29 cellular contexts compared by ENCODE assay signal in the genomic region with DNA sequence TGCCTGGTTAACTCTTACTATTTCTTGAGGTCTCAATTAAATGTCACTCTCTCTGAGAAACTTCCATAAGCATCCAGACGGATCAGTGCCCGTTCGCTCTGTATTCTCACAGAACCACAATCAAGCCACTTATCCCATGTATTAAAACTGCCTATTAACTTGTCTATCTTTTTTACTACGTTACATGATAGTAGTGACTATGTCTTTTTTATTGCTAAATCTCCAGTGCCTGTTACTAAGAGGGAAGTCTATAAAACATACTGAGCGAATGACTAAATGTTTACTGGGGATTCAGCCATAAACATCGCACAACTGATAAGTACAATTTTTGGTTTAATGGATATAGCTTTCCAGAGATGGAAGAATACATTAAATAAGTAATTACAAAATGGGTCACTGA.
"Had no signal": no experiment of that assay in that cellular context is flagged by ENCODE, and none has a peak within 500 bp of the region (broad histone marks: within the 10 kb centered on the region; RNA-seq: fewer than 3 reads in every experiment).

No MANE protein-coding gene starts in this region.

- H3K36me3 ChIP-seq: adrenal gland, brain microvascular endothelial cell, breast epithelium had no signal

- H3K9me3 ChIP-seq: adrenal gland, body of pancreas, breast epithelium had no signal

- DNase-seq: activated B cell treated with CpG ODN at 0.5 μM for 24 hours; activated CD4-positive, alpha-beta memory T cell treated with anti-CD3 and anti-CD28 coated beads for 36 hours; activated CD4-positive, alpha-beta T cell treated with anti-CD3 and anti-CD28 coated beads for 4 hours; activated CD4-positive, alpha-beta T cell treated with anti-CD3 and anti-CD28 coated beads, Interleukin-2, amount 10 ng/mL, durations not matched to agents 24 days and 14 days; activated CD4-positive, alpha-beta T cell treated with anti-CD3 and anti-CD28 coated beads, Interleukin-2, amount 50 U/mL, for 1 hour; activated CD4-positive, alpha-beta T cell treated with anti-CD3 and anti-CD28 coated beads, Interleukin-2, amount 50 U/mL, for 4 hours; activated CD4-positive, CD25-positive, alpha-beta regulatory T cell treated with anti-CD3 and anti-CD28 coated beads, Interleukin-2, amount 50 U/mL, for 72 hours; activated CD8-positive, alpha-beta memory T cell treated with anti-CD3 and anti-CD28 coated beads, Interleukin-2, amount 50 U/mL, for 4 hours; activated CD8-positive, alpha-beta T cell treated with anti-CD3 and anti-CD28 coated beads for 36 hours; activated effector memory CD4-positive, alpha-beta T cell treated with anti-CD3 and anti-CD28 coated beads, Interleukin-2, amount 50 U/mL, for 16 hours; activated gamma-delta T cell treated with Interleukin-2 at 50 U/mL for 16 hours; activated naive CD4-positive, alpha-beta T cell; activated naive CD4-positive, alpha-beta T cell treated with anti-CD3 and anti-CD28 coated beads for 36 hours; activated naive CD4-positive, alpha-beta T cell treated with anti-CD3 and anti-CD28 coated beads, Interleukin-2, amount 50 U/mL, for 16 hours; activated naive CD8-positive, alpha-beta T cell treated with anti-CD3 and anti-CD28 coated beads for 36 hours; activated T-cell treated with anti-CD3 and anti-CD28 coated beads for 4 hours; activated T-cell treated with anti-CD3 and anti-CD28 coated beads, Interleukin-2, amount 50 U/mL, for 1 hour; activated T-cell treated with anti-CD3 and anti-CD28 coated beads, Interleukin-2, amount 50 U/mL, for 4 hours; activated T-cell treated with anti-CD3 and anti-CD28 coated beads, Interleukin-2, amount 50 U/mL, for 72 hours; adrenal gland; amniotic stem cell; aorta; body of pancreas; brain microvascular endothelial cell; central memory CD4-positive, alpha-beta T cell; T-helper 2 cell; T-helper 9 cell had no signal

- H3K4me3 ChIP-seq: adrenal gland, body of pancreas, breast epithelium had no signal

- H3K4me1 ChIP-seq: adrenal gland, body of pancreas, breast epithelium had no signal

- H3K27ac ChIP-seq: adrenal gland, body of pancreas, brain microvascular endothelial cell, breast epithelium, VCaP had no signal

- H3K27me3 ChIP-seq: adrenal gland, body of pancreas, brain microvascular endothelial cell, breast epithelium had no signal
